Comparison of ENCODE assay signal across 21 cellular contexts in the genomic region with DNA sequence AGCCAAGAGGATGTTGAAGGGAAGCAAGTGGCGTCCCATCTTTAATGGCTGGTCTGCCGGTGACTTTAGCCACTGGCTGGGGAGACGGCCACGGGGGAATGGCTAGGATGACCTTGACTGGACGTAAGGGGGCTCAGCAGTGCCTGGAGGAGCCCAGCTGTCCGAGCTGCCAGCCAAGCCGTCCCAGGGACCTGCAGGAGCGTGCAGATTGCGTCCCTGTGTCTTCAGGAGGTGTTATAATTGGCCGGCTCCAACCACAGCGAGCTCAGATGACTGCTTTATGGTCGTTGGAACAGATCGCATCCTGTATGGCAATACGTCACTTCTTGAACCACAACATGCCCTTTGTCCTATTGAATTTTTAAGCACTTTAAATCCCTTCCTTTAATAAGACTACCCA.
DNase-seq lines count a peak whose midpoint lies in the region; ATAC-seq and TF ChIP-seq lines count a peak whose summit lies in the region.
"Had no signal": no experiment of that assay in that cellular context is flagged by ENCODE, and none has a peak within 500 bp of the region (broad histone marks: within the 10 kb centered on the region; RNA-seq: fewer than 3 reads in every experiment).

No MANE protein-coding gene starts in this region.

- no peak overlapping the region for H3K4me3 Mint-ChIP-seq in stimulated activated effector memory CD8-positive, alpha-beta T cell treated with anti-CD3 and anti-CD28 coated beads, Interleukin-12 subunit alpha, Interleukin-12 subunit beta, amount 100 ng/mL, for 72 hours
- no peak overlapping the region for H3K4me3 Mint-ChIP-seq in activated T-helper 2 cell treated with anti-CD3 and anti-CD28 coated beads, Interferon-gamma antibody, Interleukin-2, Interleukin-4, amounts not matched to agents 10 μg/mL and 5 μg/mL and 100 μg/mL, durations not matched to agents 14 hours and 24 hours and 36 hours (ENCODE audit: low read depth)

- intact Hi-C loops in activated T-helper 2 cell treated with anti-CD3 and anti-CD28 coated beads, Interferon-gamma antibody, Interleukin-2, Interleukin-4, amounts not matched to agents 10 μg/mL and 5 μg/mL and 100 μg/mL, durations not matched to agents 14 hours and 24 hours and 36 hours (cut with micrococcal nuclease): no loop called here

- no peaks in the 10 kb centered on the region for H3K4me1 Mint-ChIP-seq in stimulated activated effector memory CD8-positive, alpha-beta T cell treated with anti-CD3 and anti-CD28 coated beads, Interleukin-12 subunit alpha, Interleukin-12 subunit beta, amount 100 ng/mL, for 72 hours
- no peaks in the 10 kb centered on the region for H3K4me1 Mint-ChIP-seq in activated T-helper 2 cell treated with anti-CD3 and anti-CD28 coated beads, Interferon-gamma antibody, Interleukin-2, Interleukin-4, amounts not matched to agents 10 μg/mL and 5 μg/mL and 100 μg/mL, durations not matched to agents 14 hours and 24 hours and 36 hours (ENCODE audit: low read depth)

- TF ChIP-seq CTCF in WERI-Rb-1 (IDR thresholded peaks at IDR 0.05; ENCODE audit: low read depth, low read length): no peak

- H3K9me3 ChIP-seq in WERI-Rb-1 (ENCODE audit: severe bottlenecking): no peaks in the 10 kb centered on the region
- H3K9me3 ChIP-seq: MG63, Peyer's patch had no signal

- peak overlapping the region; percentile 20 for H3K27ac Mint-ChIP-seq in stimulated activated effector memory CD8-positive, alpha-beta T cell treated with anti-CD3 and anti-CD28 coated beads, Interleukin-12 subunit alpha, Interleukin-12 subunit beta, amount 100 ng/mL, for 72 hours
- H3K27ac Mint-ChIP-seq in activated T-helper 2 cell treated with anti-CD3 and anti-CD28 coated beads, Interferon-gamma antibody, Interleukin-2, Interleukin-4, amounts not matched to agents 10 μg/mL and 5 μg/mL and 100 μg/mL, durations not matched to agents 14 hours and 24 hours and 36 hours: no peak overlapping the region
- no peak overlapping the region for H3K27ac Mint-ChIP-seq in activated naive CD4-positive, alpha-beta T cell treated with anti-CD3 and anti-CD28 coated beads, Interleukin-2, amount 50 U/mL, for 72 hours

- no peaks in the 10 kb centered on the region for H3K9me3 Mint-ChIP-seq in stimulated activated effector memory CD8-positive, alpha-beta T cell treated with anti-CD3 and anti-CD28 coated beads, Interleukin-12 subunit alpha, Interleukin-12 subunit beta, amount 100 ng/mL, for 72 hours
- H3K9me3 Mint-ChIP-seq in activated T-helper 2 cell treated with anti-CD3 and anti-CD28 coated beads, Interferon-gamma antibody, Interleukin-2, Interleukin-4, amounts not matched to agents 10 μg/mL and 5 μg/mL and 100 μg/mL, durations not matched to agents 14 hours and 24 hours and 36 hours: no peaks in the 10 kb centered on the region
- H3K9me3 Mint-ChIP-seq in activated naive CD4-positive, alpha-beta T cell treated with anti-CD3 and anti-CD28 coated beads, Interleukin-2, amount 50 U/mL, for 72 hours: no peaks in the 10 kb centered on the region

- DNase-seq in NCI-H2196 (lab: John Stamatoyannopoulos, UW; ENCODE audit: unreplicated experiment) (peak; percentile 23), NCI-H2196 treated with DMSO at 0.1 percent for 48 hours (lab: John Stamatoyannopoulos, UW; ENCODE audit: unreplicated experiment) (no peak), WERI-Rb-1 (no peak), left kidney (ENCODE audit: low read depth, low spot score) (peak; percentile 57)
- no peak for DNase-seq in stimulated activated effector memory CD8-positive, alpha-beta T cell treated with anti-CD3 and anti-CD28 coated beads, Interleukin-12 subunit alpha, Interleukin-12 subunit beta, amount 100 ng/mL, for 72 hours (ENCODE audit: low spot score in 2 of 2)
- no peak for DNase-seq in activated T-helper 2 cell treated with anti-CD3 and anti-CD28 coated beads, Interferon-gamma antibody, Interleukin-2, Interleukin-4, amounts not matched to agents 10 μg/mL and 5 μg/mL and 100 μg/mL, durations not matched to agents 14 hours and 24 hours and 36 hours (ENCODE audit: low spot score)
- DNase-seq in activated naive CD4-positive, alpha-beta T cell treated with anti-CD3 and anti-CD28 coated beads, Interleukin-2, amount 50 U/mL, for 72 hours (ENCODE audit: low spot score in 2 of 2): no peak
- DNase-seq: 8988T, DMS 273 treated with DMSO at 0.1 percent for 48 hours, EL, GOT3, Kasumi-1, MG63, NCI-H1048, NCI-H2029, NCI-H446 treated with DMSO at 0.1 percent for 48 hours, SHP77 had no signal

- H3K4me3 ChIP-seq in WERI-Rb-1 (ENCODE audit: low read depth, low read length): no peak overlapping the region
- H3K4me3 ChIP-seq: GM12878, MG63, Peyer's patch had no signal

- no peaks in the 10 kb centered on the region for H3K27me3 ChIP-seq in WERI-Rb-1 (ENCODE audit: insufficient read depth, low read depth, severe bottlenecking)
- H3K27me3 ChIP-seq: MG63, Peyer's patch had no signal

- no peaks in the 10 kb centered on the region for H3K27me3 Mint-ChIP-seq in activated T-helper 2 cell treated with anti-CD3 and anti-CD28 coated beads, Interferon-gamma antibody, Interleukin-2, Interleukin-4, amounts not matched to agents 10 μg/mL and 5 μg/mL and 100 μg/mL, durations not matched to agents 14 hours and 24 hours and 36 hours (ENCODE audit: low read depth)

- no peaks in the 10 kb centered on the region; the same call in 1 of the 2 replicates for H3K36me3 ChIP-seq in WERI-Rb-1
- H3K36me3 ChIP-seq: MG63, Peyer's patch had no signal

- no peak for ATAC-seq in stimulated activated effector memory CD8-positive, alpha-beta T cell treated with anti-CD3 and anti-CD28 coated beads, Interleukin-12 subunit alpha, Interleukin-12 subunit beta, amount 100 ng/mL, for 72 hours
- ATAC-seq in GM21576 (IDR thresholded peaks at IDR 0.05; ENCODE audit: unreplicated experiment): no peak
- no peak for ATAC-seq in activated naive CD4-positive, alpha-beta T cell treated with anti-CD3 and anti-CD28 coated beads, Interleukin-2, amount 50 U/mL, for 72 hours
- ATAC-seq: GM12878, HCT116 had no signal

- peak overlapping the region; percentile 44 for H3K27ac ChIP-seq in WERI-Rb-1
- H3K27ac ChIP-seq: Peyer's patch had no signal

- H3K36me3 Mint-ChIP-seq in stimulated activated effector memory CD8-positive, alpha-beta T cell treated with anti-CD3 and anti-CD28 coated beads, Interleukin-12 subunit alpha, Interleukin-12 subunit beta, amount 100 ng/mL, for 72 hours: peaks cover 18% of the 10 kb centered on the region
- H3K36me3 Mint-ChIP-seq in activated T-helper 2 cell treated with anti-CD3 and anti-CD28 coated beads, Interferon-gamma antibody, Interleukin-2, Interleukin-4, amounts not matched to agents 10 μg/mL and 5 μg/mL and 100 μg/mL, durations not matched to agents 14 hours and 24 hours and 36 hours (ENCODE audit: low read depth): peaks cover 6% of the 10 kb centered on the region
- H3K36me3 Mint-ChIP-seq in activated naive CD4-positive, alpha-beta T cell treated with anti-CD3 and anti-CD28 coated beads, Interleukin-2, amount 50 U/mL, for 72 hours: peaks cover 0 to 10% of the 10 kb centered on the region in 2 donors

Comparison
In these comparisons a context has a peak if more than half of its experiments do, and no peak if none do; other contexts are left out.
1. DNase-seq: peak in NCI-H2196 (single experiment) and left kidney (single experiment); none in NCI-H2196 treated with DMSO at 0.1 percent for 48 hours (single experiment), WERI-Rb-1 (single experiment), stimulated activated effector memory CD8-positive, alpha-beta T cell treated with anti-CD3 and anti-CD28 coated beads, Interleukin-12 subunit alpha, Interleukin-12 subunit beta, amount 100 ng/mL, for 72 hours (0 of 2), activated T-helper 2 cell treated with anti-CD3 and anti-CD28 coated beads, Interferon-gamma antibody, Interleukin-2, Interleukin-4, amounts not matched to agents 10 μg/mL and 5 μg/mL and 100 μg/mL, durations not matched to agents 14 hours and 24 hours and 36 hours (single experiment) and activated naive CD4-positive, alpha-beta T cell treated with anti-CD3 and anti-CD28 coated beads, Interleukin-2, amount 50 U/mL, for 72 hours (0 of 2).